In the genomic region with DNA sequence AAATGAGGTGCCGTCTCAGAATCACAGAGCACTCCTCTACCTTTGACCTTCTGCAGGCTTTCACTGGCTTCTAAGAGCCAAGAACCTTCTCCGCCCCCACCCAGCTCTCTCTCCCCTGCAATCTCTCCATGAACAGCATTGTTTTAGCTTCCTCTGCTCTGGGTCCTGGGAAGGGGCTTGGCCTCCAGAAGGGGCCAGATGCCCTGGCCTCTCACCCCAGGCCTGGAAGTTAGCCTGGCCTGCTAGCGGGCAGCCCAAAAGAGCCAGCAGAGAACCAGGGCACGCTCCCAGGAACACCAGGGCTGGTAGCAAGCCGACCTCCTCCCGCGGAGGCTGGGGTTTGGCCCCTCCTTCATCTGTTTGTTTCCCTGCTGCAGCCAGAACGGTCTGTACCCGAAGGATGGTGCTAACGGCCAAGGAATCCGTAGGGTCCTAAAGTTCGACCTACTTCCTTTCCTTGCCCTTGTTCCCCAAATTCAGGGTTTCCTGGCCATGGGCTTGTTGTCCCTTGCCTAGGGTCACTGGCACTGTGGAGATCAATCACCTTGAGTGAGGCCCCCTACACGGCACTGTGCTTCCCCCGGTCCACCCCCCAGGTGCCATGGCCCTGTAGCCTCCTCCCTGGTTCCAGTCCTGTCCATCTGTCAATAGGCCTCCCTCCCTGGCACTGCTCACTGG, we compare ENCODE assay signal across 8 cellular contexts. TPM values are rescaled to one million over a fixed set of nuclear protein-coding genes. Genes with fewer than 3 reads are reported as not detected.
DNase-seq lines count a peak whose midpoint lies in the region; ATAC-seq, FAIRE-seq and TF ChIP-seq lines count a peak whose summit lies in the region.

No MANE protein-coding gene starts in this region.

- no peaks in the 10 kb centered on the region for H3K36me3 Mint-ChIP-seq in activated naive CD4-positive, alpha-beta T cell treated with anti-CD3 and anti-CD28 coated beads, Interleukin-2, amount 50 U/mL, for 24 hours
- no peaks in the 10 kb centered on the region for H3K36me3 Mint-ChIP-seq in nephron (ENCODE audit: low read depth)

- no peak for TF ChIP-seq CTCF in nephron (IDR thresholded peaks at IDR 0.05; ENCODE audit: unreplicated experiment in 3 of 3)

- FAIRE-seq in frontal cortex (lab: Jason Lieb, UNC) = no peak

- H3K27me3 Mint-ChIP-seq in activated naive CD4-positive, alpha-beta T cell treated with anti-CD3 and anti-CD28 coated beads, Interleukin-2, amount 50 U/mL, for 24 hours = no peaks in the 10 kb centered on the region
- peaks cover 8% of the 10 kb centered on the region for H3K27me3 Mint-ChIP-seq in nephron (ENCODE audit: low read depth)

- ATAC-seq in GM18511 (IDR thresholded peaks at IDR 0.05; ENCODE audit: unreplicated experiment) = no peak

- H3K4me1 Mint-ChIP-seq in activated naive CD4-positive, alpha-beta T cell treated with anti-CD3 and anti-CD28 coated beads, Interleukin-2, amount 50 U/mL, for 24 hours = peaks cover 84% of the 10 kb centered on the region
- peaks cover 73% of the 10 kb centered on the region for H3K4me1 Mint-ChIP-seq in nephron

- no peaks in the 10 kb centered on the region for H3K9me3 Mint-ChIP-seq in activated naive CD4-positive, alpha-beta T cell treated with anti-CD3 and anti-CD28 coated beads, Interleukin-2, amount 50 U/mL, for 24 hours
- H3K9me3 Mint-ChIP-seq in nephron = no peaks in the 10 kb centered on the region

- peak overlapping the region; percentile 76 for H3K4me3 Mint-ChIP-seq in activated naive CD4-positive, alpha-beta T cell treated with anti-CD3 and anti-CD28 coated beads, Interleukin-2, amount 50 U/mL, for 24 hours
- peak overlapping the region; percentile 58 to 83 (median 73) for H3K4me3 Mint-ChIP-seq in nephron

- H3K27ac Mint-ChIP-seq in activated naive CD4-positive, alpha-beta T cell treated with anti-CD3 and anti-CD28 coated beads, Interleukin-2, amount 50 U/mL, for 24 hours = peak overlapping the region; percentile 82
- peak overlapping the region; percentile 98 to 99 (median 98) for H3K27ac Mint-ChIP-seq in nephron

- DNase-seq in stimulated activated CD4-positive, alpha-beta T cell treated with anti-CD3 and anti-CD28 coated beads, Interleukin-2, amount 100 ng/mL, for 24 hours = peak; percentile 37 to 40
- no peak for DNase-seq in stimulated activated CD4-positive, alpha-beta T cell treated with anti-CD3 and anti-CD28 coated beads, Interleukin-4, amount 100 ng/mL, for 24 hours
- peak; percentile 61 for DNase-seq in NCI-H226
- peak; percentile 70 to 85 for DNase-seq in frontal cortex (ENCODE audit: low spot score in 2 of 2)
- no peak for DNase-seq in NCI-H2029 (lab: John Stamatoyannopoulos, UW)

RNA-seq across cellular contexts. Expression of gene DDIT4, which starts 18.7 kb away (rescaled TPM):
- total RNA-seq in frontal cortex = 26.5 TPM

RNA-seq across cellular contexts. Expression of gene ASCC1, which starts 39.0 kb away (rescaled TPM):
- 25.7 TPM for total RNA-seq in frontal cortex

RNA-seq across cellular contexts. Expression of gene ANAPC16, which starts 39.2 kb away (rescaled TPM):
- 26.1 TPM for total RNA-seq in frontal cortex

Comparison
In these comparisons a context has a peak if more than half of its experiments do, and no peak if none do; other contexts are left out.
1. DNase-seq: peak in stimulated activated CD4-positive, alpha-beta T cell treated with anti-CD3 and anti-CD28 coated beads, Interleukin-2, amount 100 ng/mL, for 24 hours (2 of 2), NCI-H226 (single experiment) and frontal cortex (2 of 2); none in stimulated activated CD4-positive, alpha-beta T cell treated with anti-CD3 and anti-CD28 coated beads, Interleukin-4, amount 100 ng/mL, for 24 hours (single experiment) and NCI-H2029 (single experiment).